ENCODE assay signal across 8 cellular contexts in genomic region chr7:142934056-142934455, GRCh38.
"Had no signal": no experiment of that assay in that cellular context is flagged by ENCODE, and none has a peak within 500 bp of the region (broad histone marks: within the 10 kb centered on the region; RNA-seq: fewer than 3 reads in every experiment).

No MANE protein-coding gene starts in this region.

- H3K4me1 ChIP-seq: HAP-1 had no signal

- H3K9me3 ChIP-seq: HAP-1 had no signal

- DNase-seq: GM23248, GOT3, H7, H9, HCEC 1CT, HFFc6 had no signal

- H3K27ac ChIP-seq: GM23248 had no signal

- H3K4me3 ChIP-seq: GM23248, GM23338, HAP-1 had no signal

- H3K9ac ChIP-seq: GM23248 had no signal

- H3K4me2 ChIP-seq: GM23338 had no signal

- H3K36me3 ChIP-seq: HAP-1 had no signal
